ENCODE assay signal across 24 cellular contexts in genomic region chr2:28454016-28454930, GRCh38. TPM values are rescaled to one million over a fixed set of nuclear protein-coding genes. Genes with fewer than 3 reads are reported as not detected.
DNase-seq lines count a peak whose midpoint lies in the region; ATAC-seq and TF ChIP-seq lines count a peak whose summit lies in the region.
"Had no signal": no experiment of that assay in that cellular context is flagged by ENCODE, and none has a peak within 500 bp of the region (broad histone marks: within the 10 kb centered on the region; RNA-seq: fewer than 3 reads in every experiment).

No MANE protein-coding gene starts in this region.

- H3K4me3 ChIP-seq in AG10803 (ENCODE audit: low read length) (no peak overlapping the region), OCI-LY7 (ENCODE audit: low read depth, low read length, poor library complexity, severe bottlenecking) (no peak overlapping the region)
- H3K4me3 ChIP-seq: dorsolateral prefrontal cortex, esophagus muscularis mucosa, heart right ventricle, PC-9, uterus had no signal

- H3K9me3 Mint-ChIP-seq in activated CD4-positive, alpha-beta memory T cell treated with anti-CD3 and anti-CD28 coated beads, Interleukin-2, amount 10 ng/mL, durations not matched to agents 7 days and 5 days = no peaks in the 10 kb centered on the region
- H3K9me3 Mint-ChIP-seq: activated naive CD4-positive, alpha-beta T cell treated with anti-CD3 and anti-CD28 coated beads, Interleukin-2, amount 50 U/mL, for 72 hours; nephron; stimulated activated memory B cell treated with anti-CD40 and anti-IgM and Interleukin-4, amounts not matched to agents 10 μg/mL and 1 μg/mL and 100 μg/mL, for 72 hours had no signal

- no peaks in the 10 kb centered on the region for H3K36me3 ChIP-seq in OCI-LY7 (ENCODE audit: insufficient read depth, low read length)
- H3K36me3 ChIP-seq: esophagus muscularis mucosa, heart right ventricle, uterus had no signal

- ATAC-seq in GM21360 (IDR thresholded peaks at IDR 0.05; ENCODE audit: unreplicated experiment) = no peak
- ATAC-seq: activated naive CD4-positive, alpha-beta T cell treated with anti-CD3 and anti-CD28 coated beads, Interleukin-2, amount 50 U/mL, for 72 hours; heart right ventricle; stimulated activated memory B cell treated with anti-CD40 and anti-IgM and Interleukin-4, amounts not matched to agents 10 μg/mL and 1 μg/mL and 100 μg/mL, for 72 hours had no signal

- no peak for TF ChIP-seq CTCF in AG10803 (conservative IDR thresholded peaks at IDR 0.05; ENCODE audit: low read length)
- TF ChIP-seq CTCF in OCI-LY7 (conservative IDR thresholded peaks at IDR 0.05; ENCODE audit: low read length) = no peak

- H3K27ac ChIP-seq in epithelial cell of prostate (peak overlapping the region; percentile 77), OCI-LY7 (ENCODE audit: low read depth, low read length, poor library complexity, severe bottlenecking) (no peak overlapping the region)
- H3K27ac ChIP-seq: dorsolateral prefrontal cortex, esophagus muscularis mucosa, heart right ventricle, PC-9, uterus had no signal

- H2AFZ ChIP-seq in OCI-LY7 (ENCODE audit: low read length) = no peak overlapping the region
- H2AFZ ChIP-seq: PC-9 had no signal

- peak; percentile 40 for DNase-seq in AG10803 (ENCODE audit: low read depth)
- DNase-seq in NCI-H1436 (lab: John Stamatoyannopoulos, UW) = peak; percentile 30
- DNase-seq in epithelial cell of prostate (ENCODE audit: low read depth, low spot score) = no peak
- peak; percentile 83 for DNase-seq in mesenteric fat pad (ENCODE audit: low spot score)
- no peak for DNase-seq in activated CD4-positive, alpha-beta memory T cell treated with anti-CD3 and anti-CD28 coated beads, Interleukin-2, amount 10 ng/mL, durations not matched to agents 7 days and 5 days
- DNase-seq in OCI-LY7 (ENCODE audit: low spot score) = no peak
- DNase-seq in NCI-H2029 (lab: John Stamatoyannopoulos, UW) = no peak
- DNase-seq: activated CD4-positive, alpha-beta T cell treated with anti-CD3 and anti-CD28 coated beads, Interleukin-2, amount 50 U/mL, for 4 hours; CD4-positive, alpha-beta memory T cell; dorsolateral prefrontal cortex; heart right ventricle; KBM-7; NCI-H1092; NCI-H2171 treated with DMSO at 0.1 percent for 48 hours; NCI-H748 treated with DMSO at 0.1 percent for 48 hours; PC-9; uterus had no signal

- H3K79me2 ChIP-seq in OCI-LY7 (ENCODE audit: insufficient read depth, low read depth, low read length) = no peaks in the 10 kb centered on the region

- peaks cover 35% of the 10 kb centered on the region for H3K4me1 Mint-ChIP-seq in activated CD4-positive, alpha-beta memory T cell treated with anti-CD3 and anti-CD28 coated beads, Interleukin-2, amount 10 ng/mL, durations not matched to agents 7 days and 5 days
- H3K4me1 Mint-ChIP-seq: brain, nephron had no signal

- no peaks in the 10 kb centered on the region for H3K9me3 ChIP-seq in OCI-LY7 (ENCODE audit: low read length)
- H3K9me3 ChIP-seq: esophagus muscularis mucosa, heart right ventricle, uterus had no signal

- H3K4me3 Mint-ChIP-seq in activated CD4-positive, alpha-beta memory T cell treated with anti-CD3 and anti-CD28 coated beads, Interleukin-2, amount 10 ng/mL, durations not matched to agents 7 days and 5 days = no peak overlapping the region
- H3K4me3 Mint-ChIP-seq: brain; CD4-positive, alpha-beta memory T cell; nephron; stimulated activated memory B cell treated with anti-CD40 and anti-IgM and Interleukin-4, amounts not matched to agents 10 μg/mL and 1 μg/mL and 100 μg/mL, for 72 hours had no signal

- no peaks in the 10 kb centered on the region for H3K27me3 Mint-ChIP-seq in activated CD4-positive, alpha-beta memory T cell treated with anti-CD3 and anti-CD28 coated beads, Interleukin-2, amount 10 ng/mL, durations not matched to agents 7 days and 5 days
- H3K27me3 Mint-ChIP-seq: brain; CD4-positive, alpha-beta memory T cell; progenitor cell of endocrine pancreas had no signal

- H3K36me3 Mint-ChIP-seq in activated CD4-positive, alpha-beta memory T cell treated with anti-CD3 and anti-CD28 coated beads, Interleukin-2, amount 10 ng/mL, durations not matched to agents 7 days and 5 days (ENCODE audit: low read depth) = no peaks in the 10 kb centered on the region
- H3K36me3 Mint-ChIP-seq: activated naive CD4-positive, alpha-beta T cell treated with anti-CD3 and anti-CD28 coated beads, Interleukin-2, amount 50 U/mL, for 72 hours; brain; CD4-positive, alpha-beta memory T cell; stimulated activated memory B cell treated with anti-CD40 and anti-IgM and Interleukin-4, amounts not matched to agents 10 μg/mL and 1 μg/mL and 100 μg/mL, for 72 hours had no signal

- no peaks in the 10 kb centered on the region for H4K20me1 ChIP-seq in OCI-LY7 (ENCODE audit: insufficient read depth, low read length)

- H3K4me2 ChIP-seq in OCI-LY7 (ENCODE audit: low read length) = no peak overlapping the region
- H3K4me2 ChIP-seq: PC-9 had no signal

- POLR2A ChIA-PET in activated CD4-positive, alpha-beta memory T cell treated with anti-CD3 and anti-CD28 coated beads, Interleukin-2, amount 10 ng/mL, durations not matched to agents 7 days and 5 days (lab: Charles Lee) = no interaction called here
- POLR2A ChIA-PET in OCI-LY7 (lab: Charles Lee) = interaction anchor here (0.6 kb wide), 1 partner anchor 112 kb away, joined by 5 read pairs; no protein-coding TSS in a partner anchor

- H3K9me2 ChIP-seq in OCI-LY7 (ENCODE audit: insufficient read depth, low read length) = no peaks in the 10 kb centered on the region

- CTCF ChIA-PET in activated CD4-positive, alpha-beta memory T cell treated with anti-CD3 and anti-CD28 coated beads, Interleukin-2, amount 10 ng/mL, durations not matched to agents 7 days and 5 days (lab: Charles Lee) = interaction anchor here (0.8 to 1.2 kb wide), 2 partner anchors 44 to 700 kb away, joined by 3 to 5 read pairs; no protein-coding TSS in a partner anchor
- CTCF ChIA-PET in OCI-LY7 (lab: Charles Lee; ENCODE audit: unreplicated experiment) = no interaction called here

- H3K4me1 ChIP-seq in OCI-LY7 (ENCODE audit: insufficient read depth, low read length, poor library complexity, severe bottlenecking) = no peaks in the 10 kb centered on the region
- H3K4me1 ChIP-seq: uterus had no signal

- H3K27ac Mint-ChIP-seq in activated CD4-positive, alpha-beta memory T cell treated with anti-CD3 and anti-CD28 coated beads, Interleukin-2, amount 10 ng/mL, durations not matched to agents 7 days and 5 days = no peak overlapping the region
- H3K27ac Mint-ChIP-seq: brain; nephron; progenitor cell of endocrine pancreas; stimulated activated memory B cell treated with anti-CD40 and anti-IgM and Interleukin-4, amounts not matched to agents 10 μg/mL and 1 μg/mL and 100 μg/mL, for 72 hours had no signal

- BruUV-seq in OCI-LY7 (replicated peaks; lab: Mats Ljungman, UMichigan) = no TSS peak

- intact Hi-C loops in OCI-LY7 (cut with micrococcal nuclease; ENCODE audit: unreplicated experiment) = loop anchor here (5.0 kb wide), 1 partner anchor 752 kb away; no protein-coding TSS in a partner anchor

RNA-seq across cellular contexts. Expression of gene PLB1, which starts 41.6 kb away (rescaled TPM):
- total RNA-seq in mesenteric fat pad (6.3 TPM), OCI-LY7 (2022) (not detected in 2 replicates)
- total RNA-seq in activated CD4-positive, alpha-beta memory T cell treated with anti-CD3 and anti-CD28 coated beads, Interleukin-2, amount 10 ng/mL, durations not matched to agents 7 days and 5 days = 1 to 10 TPM; 1.1 to 1.2 TPM
- total RNA-seq in OCI-LY7 (2014; rRNA removed; shearing (Covaris generic)) = not detected in 2 replicates

Comparison
In these comparisons a context has a peak if more than half of its experiments do, and no peak if none do; other contexts are left out.
1. DNase-seq: peak in AG10803 (single experiment), NCI-H1436 (single experiment) and mesenteric fat pad (single experiment); none in epithelial cell of prostate (single experiment), activated CD4-positive, alpha-beta memory T cell treated with anti-CD3 and anti-CD28 coated beads, Interleukin-2, amount 10 ng/mL, durations not matched to agents 7 days and 5 days (single experiment), OCI-LY7 (single experiment) and NCI-H2029 (single experiment).